In the genomic region with DNA sequence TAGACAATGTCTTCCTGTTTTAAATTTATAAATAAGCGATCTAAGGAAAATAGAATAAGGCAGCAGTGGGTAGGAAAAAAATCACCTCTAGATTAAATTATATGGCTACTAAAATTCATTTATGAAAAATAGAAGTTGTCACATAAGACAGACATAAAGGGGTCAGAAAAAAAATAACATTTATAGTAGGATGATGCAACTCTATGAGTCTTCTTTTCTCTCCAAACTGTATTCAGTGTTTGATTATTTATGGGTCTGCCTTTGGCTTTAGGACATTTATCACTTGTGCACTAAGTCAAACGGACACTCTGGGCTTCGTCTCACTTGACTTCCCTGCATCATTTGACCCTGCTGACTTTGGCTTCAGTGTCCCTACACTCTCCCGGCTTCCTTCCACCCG, we compare ENCODE assay signal across 23 cellular contexts. TPM values are rescaled to one million over a fixed set of nuclear protein-coding genes. Genes with fewer than 3 reads are reported as not detected.
DNase-seq lines count a peak whose midpoint lies in the region; ATAC-seq, FAIRE-seq and TF ChIP-seq lines count a peak whose summit lies in the region.
"Had no signal": no experiment of that assay in that cellular context is flagged by ENCODE, and none has a peak within 500 bp of the region (broad histone marks: within the 10 kb centered on the region; RNA-seq: fewer than 3 reads in every experiment).

No MANE protein-coding gene starts in this region.

- peaks cover 2% of the 10 kb centered on the region for H3K27me3 Mint-ChIP-seq in neural progenitor cell (ENCODE audit: insufficient read depth, low read depth)

- CTCF ChIA-PET in HepG2 (lab: Yijun Ruan, JAX; ENCODE audit: low intra/inter-chr PET ratio, low total read pairs), result interaction anchor here (3.5 kb wide), 1 partner anchor 191 kb away, joined by 45 read pairs; no protein-coding TSS in a partner anchor

- H2AFZ ChIP-seq in HepG2 (ENCODE audit: low read length) (no peak overlapping the region), neural progenitor cell (replicated peaks) (no peak overlapping the region)
- H2AFZ ChIP-seq: GM23338 had no signal

- no peak overlapping the region for H3K9ac ChIP-seq in HepG2 (ENCODE audit: insufficient read depth, low read depth, low read length)
- H3K9ac ChIP-seq in neural progenitor cell, result no peak overlapping the region
- H3K9ac ChIP-seq: BLaER1 had no signal

- TF ChIP-seq EP300 in HepG2 (IDR thresholded peaks at IDR 0.05; ENCODE audit: low read depth in 2 of 2, low read length in 2 of 2) (no peak), HepG2 (CRISPR knock-in tag; IDR thresholded peaks at IDR 0.05; ENCODE audit: borderline replicate concordance) (no peak)

- no peak for FAIRE-seq in HepG2 (lab: Jason Lieb, UNC)
- FAIRE-seq: A204.1, G401.6, GM19239, H54 had no signal

- TF ChIP-seq POLR2A in HepG2 (IDR thresholded peaks at IDR 0.05; ENCODE audit: insufficient read depth in 1 of 2, low read depth in 2 of 2, low read length in 2 of 2) (no peak), right lobe of liver (IDR thresholded peaks at IDR 0.05) (no peak)

- ATAC-seq in HepG2, result no peak
- no peak for ATAC-seq in right lobe of liver
- no peak for ATAC-seq in GM21390 (IDR thresholded peaks at IDR 0.05; ENCODE audit: unreplicated experiment)
- ATAC-seq: CD8-positive, alpha-beta T cell; GM23338 had no signal

- no peaks in the 10 kb centered on the region for H3K9me3 ChIP-seq in HepG2 (ENCODE audit: low read length)
- no peaks in the 10 kb centered on the region for H3K9me3 ChIP-seq in right lobe of liver
- H3K9me3 ChIP-seq in neural progenitor cell (ENCODE audit: low read depth), result no peaks in the 10 kb centered on the region
- H3K9me3 ChIP-seq: BLaER1, Caco-2, HAP-1 had no signal

- in situ Hi-C loops in HepG2 (cut with HindIII; ENCODE audit: extremely low pct_ligation_motif_present, low pct_unique_long_range_greater_than_20kb), result loop anchor here (25.0 kb wide), 1 partner anchor 431 kb away; no protein-coding TSS in a partner anchor

- H3K4me1 Mint-ChIP-seq in neural progenitor cell, result peaks cover 3% of the 10 kb centered on the region
- H3K4me1 Mint-ChIP-seq: B cell; CD4-positive, CD25-positive, alpha-beta regulatory T cell had no signal

- H3K36me3 ChIP-seq in HepG2 (replicated peaks in 1 of 2; ENCODE audit: control insufficient read depth in 1 of 2, insufficient read depth in 2 of 2, low read length in 2 of 2), result no peaks in the 10 kb centered on the region
- H3K36me3 ChIP-seq in right lobe of liver, result no peaks in the 10 kb centered on the region
- H3K36me3 ChIP-seq in neural progenitor cell, result no peaks in the 10 kb centered on the region
- H3K36me3 ChIP-seq: BLaER1, HAP-1 had no signal

- intact Hi-C loops in HepG2 (cut with micrococcal nuclease; ENCODE audit: unreplicated experiment) (no loop called here), right lobe of liver (cut with DNase I) (loop anchor here in 1 of 2 donors (5.0 kb wide), 1 partner anchor 191 kb away; no protein-coding TSS in a partner anchor)

- TF ChIP-seq CTCF in HepG2 (CRISPR knock-in tag; IDR thresholded peaks at IDR 0.05) (no peak), right lobe of liver (IDR thresholded peaks at IDR 0.05) (no peak), neural progenitor cell (IDR thresholded peaks at IDR 0.05) (no peak), foreskin fibroblast (IDR thresholded peaks at IDR 0.05; ENCODE audit: low read depth, low read length) (no peak)

- WGBS in HepG2 (ENCODE audit: low lambda C conversion rate), result 25% methylated on average over 5 of the region's 5 CpGs
- WGBS in right lobe of liver (ENCODE audit: insufficient coverage, low coverage, low lambda C conversion rate, missing lambda C conversion rate), result 94% methylated on average over 5 of the region's 5 CpGs

- H3K4me1 ChIP-seq in HepG2 (ENCODE audit: insufficient read depth, low read length) (no peaks in the 10 kb centered on the region), right lobe of liver (no peaks in the 10 kb centered on the region), neural progenitor cell (no peaks in the 10 kb centered on the region)
- H3K4me1 ChIP-seq: Caco-2, HAP-1 had no signal

- H3K27me3 ChIP-seq in HepG2 (ENCODE audit: control insufficient read depth in 1 of 2, insufficient read depth in 2 of 2, low read length in 2 of 2) (peaks cover 0 to 10% of the 10 kb centered on the region in 2 experiments; a peak in 1 of 5 replicates), right lobe of liver (no peaks in the 10 kb centered on the region), neural progenitor cell (no peaks in the 10 kb centered on the region)
- H3K27me3 ChIP-seq: BLaER1 had no signal

- POLR2A ChIA-PET in HepG2 (lab: Yijun Ruan, JAX), result no interaction called here

- no peak for DNase-seq in HepG2 (ENCODE audit: low spot score)
- no peak for DNase-seq in right lobe of liver
- DNase-seq in left kidney (ENCODE audit: low read depth, low spot score), result peak; percentile 57
- DNase-seq in neural progenitor cell (ENCODE audit: low spot score), result no peak
- no peak for DNase-seq in foreskin fibroblast
- DNase-seq in iPS-NIHi11 (ENCODE audit: low spot score), result no peak
- DNase-seq: Caco-2; CD4-positive, CD25-positive, alpha-beta regulatory T cell; CD8-positive, alpha-beta T cell; DMS153; DND-41; HFFc6 had no signal

- no peaks in the 10 kb centered on the region for H4K20me1 ChIP-seq in HepG2 (ENCODE audit: insufficient read depth, low read length)
- H4K20me1 ChIP-seq in neural progenitor cell (ENCODE audit: low read depth), result no peaks in the 10 kb centered on the region
- H4K20me1 ChIP-seq: BLaER1 had no signal

- no peak overlapping the region for H3K4me3 ChIP-seq in HepG2 (replicated peaks in 1 of 3; ENCODE audit: insufficient read depth in 1 of 3, low read depth in 2 of 3, low read length in 3 of 3)
- H3K4me3 ChIP-seq in right lobe of liver, result no peak overlapping the region
- H3K4me3 ChIP-seq in neural progenitor cell, result no peak overlapping the region
- no peak overlapping the region for H3K4me3 ChIP-seq in foreskin fibroblast (ENCODE audit: low read depth in 1 of 2, low read length in 2 of 2)
- H3K4me3 ChIP-seq: BLaER1, GM23338, HAP-1 had no signal

- BruUV-seq in HepG2 (replicated peaks; lab: Mats Ljungman, UMichigan), result no TSS peak

- H3K79me2 ChIP-seq in HepG2 (ENCODE audit: insufficient read depth, low read length), result no peaks in the 10 kb centered on the region
- H3K79me2 ChIP-seq in neural progenitor cell (ENCODE audit: low read depth), result no peaks in the 10 kb centered on the region

- no peak overlapping the region for H3K4me2 ChIP-seq in HepG2 (ENCODE audit: low read depth, low read length)
- H3K4me2 ChIP-seq in neural progenitor cell, result no peak overlapping the region
- H3K4me2 ChIP-seq: BLaER1, GM23338 had no signal

- no peak overlapping the region for H3K27ac ChIP-seq in HepG2 (ENCODE audit: extremely low read length, insufficient read depth, low read length)
- H3K27ac ChIP-seq in right lobe of liver, result no peak overlapping the region
- H3K27ac ChIP-seq in neural progenitor cell, result no peak overlapping the region
- H3K27ac ChIP-seq: 22Rv1, BLaER1, C4-2B had no signal

- peak overlapping the region; percentile 22 for H3K27ac Mint-ChIP-seq in neural progenitor cell
- H3K27ac Mint-ChIP-seq: B cell; CD4-positive, CD25-positive, alpha-beta regulatory T cell; CD8-positive, alpha-beta T cell; GM23338; HFFc6 had no signal

- TF ChIP-seq RAD21 in HepG2 (CRISPR knock-in tag; IDR thresholded peaks at IDR 0.05), result no peak

- no peak overlapping the region for H3K4me3 Mint-ChIP-seq in neural progenitor cell
- H3K4me3 Mint-ChIP-seq: B cell; CD4-positive, CD25-positive, alpha-beta regulatory T cell; CD8-positive, alpha-beta T cell; GM23338; HFFc6 had no signal

- H3F3A ChIP-seq in neural progenitor cell (ENCODE audit: low read depth), result no peaks in the 10 kb centered on the region

- no peaks in the 10 kb centered on the region for H3K9me3 Mint-ChIP-seq in neural progenitor cell
- H3K9me3 Mint-ChIP-seq: CD8-positive, alpha-beta T cell; GM23338; HFFc6 had no signal

- H3K36me3 Mint-ChIP-seq in neural progenitor cell, result no peaks in the 10 kb centered on the region
- H3K36me3 Mint-ChIP-seq: CD4-positive, CD25-positive, alpha-beta regulatory T cell; CD8-positive, alpha-beta T cell had no signal

TF ChIP-seq in HepG2, 621 proteins besides CTCF, POLR2A, EP300 and RAD21 (continues in another document):
- 0 out of 2 replicates have a peak, but pooled peaks have one; percentile 2 for TF ChIP-seq CEBPB (IDR thresholded peaks at IDR 0.05; ENCODE audit: borderline replicate concordance, low read depth, low read length)
- no peak for TF ChIP-seq CHCHD3 (CRISPR knock-in tag; IDR thresholded peaks at IDR 0.05)
- no peak for TF ChIP-seq MAFK (conservative IDR thresholded peaks at IDR 0.05 in 1 of 2, IDR thresholded peaks at IDR 0.05 in 1 of 2; ENCODE audit: low read length in 2 of 2)
- TF ChIP-seq ARHGAP35 (CRISPR knock-in tag; IDR thresholded peaks at IDR 0.05; ENCODE audit: borderline replicate concordance), result no peak
- TF ChIP-seq ZNF879 (CRISPR knock-in tag; IDR thresholded peaks at IDR 0.05), result no peak
- no peak for TF ChIP-seq PLRG1 (conservative IDR thresholded peaks at IDR 0.05)

RNA-seq across cellular contexts. Expression of a gene that starts 47.1 kb away (rescaled TPM):
- total RNA-seq in HepG2 (2016; rRNA removed; fragmentation: Illumina TruSeq; extraction: Trizol) (42.2 and 62.0 TPM in 2 replicates), right lobe of liver (10 to 100 TPM in 3 of 6 experiments, 1 to 10 TPM in 3; 7.0 to 14.2 (median 9.9) TPM), neural progenitor cell (ENCODE audit: low replicate concordance) (79.1 and 110 TPM in 2 replicates)
- 11.7 and 12.7 TPM in 2 replicates for total RNA-seq in HepG2 (2016; cell fraction: cytosol; rRNA removed; fragmentation: Illumina TruSeq; extraction: Trizol; ENCODE audit: low read depth)
- 44.8 and 60.2 TPM in 2 replicates for total RNA-seq in HepG2 (2016; cell fraction: insoluble cytoplasmic fraction; rRNA removed; fragmentation: Illumina TruSeq; extraction: Trizol)
- 54.1 and 54.6 TPM in 2 replicates for total RNA-seq in HepG2 (2016; cell fraction: membrane; rRNA removed; fragmentation: Illumina TruSeq; extraction: Trizol)
- total RNA-seq in HepG2 (2016; cell fraction: nucleus; rRNA removed; fragmentation: Illumina TruSeq; extraction: Trizol), result 28.8 and 30.7 TPM in 2 replicates
- 18.6 and 23.1 TPM in 2 replicates for polyA plus RNA-seq in HepG2 (2011; rRNA removed)
- 12.6 and 15.7 TPM in 2 replicates for polyA plus RNA-seq in HepG2 (2011; cell fraction: cytosol; rRNA removed)
- 13.1 and 14.0 TPM in 2 replicates for polyA plus RNA-seq in HepG2 (2011; cell fraction: nucleus; rRNA removed)
- 20.9 and 26.0 TPM in 2 replicates for polyA plus RNA-seq in HepG2 (2012)
- polyA plus RNA-seq in HepG2 (2016; cell fraction: cytosol; fragmentation: Illumina TruSeq; extraction: Trizol; ENCODE audit: low read depth), result 10.7 and 11.8 TPM in 2 replicates
- polyA plus RNA-seq in HepG2 (2016; cell fraction: insoluble cytoplasmic fraction; fragmentation: Illumina TruSeq; extraction: Trizol; ENCODE audit: low read depth), result 46.8 and 48.5 TPM in 2 replicates
- 33.3 and 35.0 TPM in 2 replicates for polyA plus RNA-seq in HepG2 (2016; cell fraction: membrane; fragmentation: Illumina TruSeq; extraction: Trizol; ENCODE audit: low read depth)
- polyA plus RNA-seq in HepG2 (2016; cell fraction: nucleus; fragmentation: Illumina TruSeq; extraction: Trizol; ENCODE audit: insufficient read depth, low read depth), result 30.2 and 30.6 TPM in 2 replicates
- polyA minus RNA-seq in HepG2 (2011; rRNA and poly(A)+ RNA removed; ENCODE audit: low replicate concordance), result 29.7 and 33.1 TPM in 2 replicates
- polyA minus RNA-seq in HepG2 (2011; cell fraction: cytosol; rRNA and poly(A)+ RNA removed), result 27.0 and 27.9 TPM in 2 replicates
- polyA minus RNA-seq in HepG2 (2011; cell fraction: nucleus; rRNA and poly(A)+ RNA removed), result 35.4 and 40.3 TPM in 2 replicates
